In the genomic region with DNA sequence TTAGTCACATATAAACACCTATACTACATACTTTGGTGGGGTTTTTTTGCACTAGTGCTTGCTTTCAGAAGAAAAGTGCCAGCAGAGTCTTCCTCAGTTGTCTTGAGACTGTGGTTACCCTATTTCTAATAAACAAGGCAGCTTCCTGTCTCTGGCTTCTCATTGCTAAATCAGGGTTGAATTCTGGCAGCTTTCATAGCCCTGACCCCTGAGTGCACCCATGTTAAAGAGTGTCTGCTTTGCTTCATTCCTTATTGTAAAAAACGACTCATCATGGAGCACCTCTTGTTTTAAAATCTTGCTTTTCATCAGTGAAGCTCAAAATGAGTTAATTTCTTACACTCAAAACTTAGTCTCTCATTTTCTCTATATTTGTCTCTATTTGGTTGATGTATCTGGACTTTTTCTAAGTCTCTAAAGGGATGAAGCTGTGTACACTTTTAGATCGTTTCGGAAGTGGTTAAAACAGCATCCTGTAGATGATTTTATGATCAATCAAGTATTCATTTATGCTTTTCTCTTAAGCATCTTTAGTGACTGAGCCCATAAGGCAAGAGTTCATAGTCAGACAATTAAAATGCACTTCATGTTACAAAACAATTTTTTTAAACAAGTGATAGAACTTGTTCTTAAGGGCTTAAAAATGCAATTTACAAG, we compare ENCODE assay signal across 8 cellular contexts.
A peak's percentile ranks its signal among the peaks of the same experiment; 100 is the strongest.
DNase-seq lines count a peak whose midpoint lies in the region; ATAC-seq, FAIRE-seq and TF ChIP-seq lines count a peak whose summit lies in the region.

No MANE protein-coding gene starts in this region.

- peak overlapping the region; percentile 91 for H3K27ac Mint-ChIP-seq in activated T-cell treated with anti-CD3 and anti-CD28 coated beads, Interleukin-2, amount 50 U/mL, for 24 hours
- H3K27ac Mint-ChIP-seq in T-helper 2 cell treated with Interferon-gamma antibody and Interleukin-4, amounts not matched to agents 5 μg/mL and 100 μg/mL, for 36 hours = peak overlapping the region; percentile 87
- H3K27ac Mint-ChIP-seq in endothelial cell (ENCODE audit: unreplicated experiment) = no peak overlapping the region

- H3K9me3 ChIP-seq in keratinocyte (ENCODE audit: control insufficient read depth, low read depth, low read length) = no peaks in the 10 kb centered on the region

- H4K20me1 ChIP-seq in keratinocyte (ENCODE audit: control insufficient read depth, extremely low read depth, insufficient read depth, low read length) = no peaks in the 10 kb centered on the region

- H3K4me1 ChIP-seq in keratinocyte (ENCODE audit: control insufficient read depth, extremely low read depth, insufficient read depth, low read length) = peaks cover 3% of the 10 kb centered on the region

- no peak overlapping the region for H3K4me3 ChIP-seq in keratinocyte (ENCODE audit: control insufficient read depth in 2 of 3, extremely low read depth in 1 of 3, insufficient read depth in 2 of 3, low read depth in 1 of 3, low read length in 3 of 3)

- DNase-seq in activated T-cell treated with anti-CD3 and anti-CD28 coated beads, Interleukin-2, amount 50 U/mL, for 24 hours = no peak
- no peak for DNase-seq in activated T-cell treated with anti-CD3 and anti-CD28 coated beads, Interleukin-2, amount 50 U/mL, for 48 hours
- no peak for DNase-seq in T-helper 2 cell treated with Interferon-gamma antibody and Interleukin-4, amounts not matched to agents 5 μg/mL and 100 μg/mL, for 36 hours (ENCODE audit: low spot score)
- DNase-seq in keratinocyte (ENCODE audit: low read depth, low spot score) (no peak), endothelial cell (ENCODE audit: low spot score) (no peak), hippocampal formation (lab: John Stamatoyannopoulos, UW) (no peak), COR-L47 (lab: John Stamatoyannopoulos, UW) (no peak)

- H2AFZ ChIP-seq in keratinocyte (ENCODE audit: control insufficient read depth, low read length) = no peak overlapping the region

- peak overlapping the region; percentile 70 for H3K4me3 Mint-ChIP-seq in activated T-cell treated with anti-CD3 and anti-CD28 coated beads, Interleukin-2, amount 50 U/mL, for 24 hours
- H3K4me3 Mint-ChIP-seq in T-helper 2 cell treated with Interferon-gamma antibody and Interleukin-4, amounts not matched to agents 5 μg/mL and 100 μg/mL, for 36 hours = peak overlapping the region; percentile 81
- no peak overlapping the region for H3K4me3 Mint-ChIP-seq in endothelial cell (ENCODE audit: unreplicated experiment)

- no peak overlapping the region for H3K9ac ChIP-seq in keratinocyte (ENCODE audit: control insufficient read depth, extremely low read depth, insufficient read depth, low read length)

- no peaks in the 10 kb centered on the region for H3K27me3 ChIP-seq in keratinocyte (ENCODE audit: control insufficient read depth, extremely low read depth, insufficient read depth, low read length)

- H3K36me3 ChIP-seq in keratinocyte (ENCODE audit: control insufficient read depth in 2 of 2, extremely low read depth in 1 of 2, insufficient read depth in 2 of 2, low read length in 2 of 2) = no peaks in the 10 kb centered on the region

- H3K27ac ChIP-seq in keratinocyte (ENCODE audit: control insufficient read depth, insufficient read depth, low read length) = no peak overlapping the region

- H3K9me3 Mint-ChIP-seq in activated T-cell treated with anti-CD3 and anti-CD28 coated beads, Interleukin-2, amount 50 U/mL, for 24 hours = peaks cover 6% of the 10 kb centered on the region
- peaks cover 14% of the 10 kb centered on the region for H3K9me3 Mint-ChIP-seq in T-helper 2 cell treated with Interferon-gamma antibody and Interleukin-4, amounts not matched to agents 5 μg/mL and 100 μg/mL, for 36 hours
- no peaks in the 10 kb centered on the region for H3K9me3 Mint-ChIP-seq in endothelial cell (ENCODE audit: unreplicated experiment)

- no peaks in the 10 kb centered on the region for H3K9me1 ChIP-seq in keratinocyte (ENCODE audit: control insufficient read depth, extremely low read depth, insufficient read depth, low read length)

- H3K4me1 Mint-ChIP-seq in activated T-cell treated with anti-CD3 and anti-CD28 coated beads, Interleukin-2, amount 50 U/mL, for 24 hours (ENCODE audit: low read depth) = peaks cover 82% of the 10 kb centered on the region
- peaks cover 70% of the 10 kb centered on the region for H3K4me1 Mint-ChIP-seq in T-helper 2 cell treated with Interferon-gamma antibody and Interleukin-4, amounts not matched to agents 5 μg/mL and 100 μg/mL, for 36 hours (ENCODE audit: low read depth)
- H3K4me1 Mint-ChIP-seq in endothelial cell (ENCODE audit: unreplicated experiment) = peaks cover 12% of the 10 kb centered on the region

- dilution Hi-C loops in keratinocyte (cut with MboI; ENCODE audit: extremely low pct_ligation_motif_present, low sequenced_read_pairs) = no loop called here

- no peak for TF ChIP-seq CTCF in keratinocyte (optimal IDR thresholded peaks at IDR 0.05 in 1 of 3, IDR thresholded peaks at IDR 0.05 in 1 of 3, conservative IDR thresholded peaks at IDR 0.05 in 1 of 3; ENCODE audit: extremely low read depth in 1 of 3, insufficient read depth in 2 of 3, low read length in 3 of 3)
- no peak for TF ChIP-seq CTCF in endothelial cell (IDR thresholded peaks at IDR 0.05; ENCODE audit: unreplicated experiment)

- H3K36me3 Mint-ChIP-seq in activated T-cell treated with anti-CD3 and anti-CD28 coated beads, Interleukin-2, amount 50 U/mL, for 24 hours (ENCODE audit: low read depth) = peaks cover 27% of the 10 kb centered on the region
- peaks cover 35% of the 10 kb centered on the region for H3K36me3 Mint-ChIP-seq in T-helper 2 cell treated with Interferon-gamma antibody and Interleukin-4, amounts not matched to agents 5 μg/mL and 100 μg/mL, for 36 hours (ENCODE audit: low read depth)
- no peaks in the 10 kb centered on the region for H3K36me3 Mint-ChIP-seq in endothelial cell (ENCODE audit: low read depth, unreplicated experiment)

- ATAC-seq in HG02885 (IDR thresholded peaks at IDR 0.05; ENCODE audit: poor library complexity, unreplicated experiment) = peak; percentile 79

- H3K4me2 ChIP-seq in keratinocyte (ENCODE audit: control insufficient read depth, extremely low read depth, insufficient read depth, low read depth, low read length) = no peak overlapping the region

- H3K79me2 ChIP-seq in keratinocyte (ENCODE audit: control insufficient read depth, insufficient read depth, low read length) = peaks cover 5% of the 10 kb centered on the region

- peak; percentile 17 for FAIRE-seq in keratinocyte (lab: Jason Lieb, UNC)

- no peaks in the 10 kb centered on the region for H3K27me3 Mint-ChIP-seq in activated T-cell treated with anti-CD3 and anti-CD28 coated beads, Interleukin-2, amount 50 U/mL, for 24 hours
- no peaks in the 10 kb centered on the region for H3K27me3 Mint-ChIP-seq in T-helper 2 cell treated with Interferon-gamma antibody and Interleukin-4, amounts not matched to agents 5 μg/mL and 100 μg/mL, for 36 hours (ENCODE audit: low read depth)
- peaks cover 2% of the 10 kb centered on the region for H3K27me3 Mint-ChIP-seq in endothelial cell (ENCODE audit: unreplicated experiment)
